Comparison of ENCODE assay signal across 1 cellular context in genomic region chr1:154386643-154387352, GRCh38.
TF ChIP-seq lines count a peak whose summit lies in the region.

No MANE protein-coding gene starts in this region.

TF ChIP-seq in K562, 482 proteins besides CTCF, POLR2A, EP300 and RAD21 (continued from another document and continues in another):
- no peak for TF ChIP-seq E2F8 (IDR thresholded peaks at IDR 0.05; ENCODE audit: low read depth, partially characterized antibody)
- TF ChIP-seq POLR2H (tag; IDR thresholded peaks at IDR 0.05; ENCODE audit: low read depth) = peak; percentile 66; the same call in 1 of the 2 replicates
- TF ChIP-seq NR0B1 (IDR thresholded peaks at IDR 0.05; ENCODE audit: partially characterized antibody) = no peak
- TF ChIP-seq BACH1 (tag; IDR thresholded peaks at IDR 0.05) = 0 out of 2 replicates have a peak, but pooled peaks have one; percentile 8
- TF ChIP-seq TRIM25 (IDR thresholded peaks at IDR 0.05; ENCODE audit: borderline replicate concordance) = no peak
- peak in 1 of 3 experiments; percentile 31 for TF ChIP-seq YY1 (IDR thresholded peaks at IDR 0.05; ENCODE audit: borderline replicate concordance in 1 of 3, control insufficient read depth in 1 of 3, extremely low read depth in 1 of 3, insufficient read depth in 3 of 3, insufficient read length in 1 of 3, insufficient replicate concordance in 2 of 3, low read depth in 1 of 3, low read length in 2 of 3)
- no peak for TF ChIP-seq ZNF197 (CRISPR knock-in tag; IDR thresholded peaks at IDR 0.05; ENCODE audit: low read depth)
- TF ChIP-seq, protein P1, sequence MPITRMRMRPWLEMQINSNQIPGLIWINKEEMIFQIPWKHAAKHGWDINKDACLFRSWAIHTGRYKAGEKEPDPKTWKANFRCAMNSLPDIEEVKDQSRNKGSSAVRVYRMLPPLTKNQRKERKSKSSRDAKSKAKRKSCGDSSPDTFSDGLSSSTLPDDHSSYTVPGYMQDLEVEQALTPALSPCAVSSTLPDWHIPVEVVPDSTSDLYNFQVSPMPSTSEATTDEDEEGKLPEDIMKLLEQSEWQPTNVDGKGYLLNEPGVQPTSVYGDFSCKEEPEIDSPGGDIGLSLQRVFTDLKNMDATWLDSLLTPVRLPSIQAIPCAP (CRISPR knock-in tag; IDR thresholded peaks at IDR 0.05; ENCODE audit: borderline replicate concordance) = no peak
- no peak for TF ChIP-seq ATF1 (CRISPR knock-in tag; IDR thresholded peaks at IDR 0.05)
- peak; percentile 41; the same call in 1 of the 2 replicates for TF ChIP-seq ATF1 (tag; IDR thresholded peaks at IDR 0.05)
- TF ChIP-seq SMARCA4 (IDR thresholded peaks at IDR 0.05) = 0 out of 2 replicates have a peak, but pooled peaks have one; percentile 19
- TF ChIP-seq ZMIZ1 (IDR thresholded peaks at IDR 0.05; ENCODE audit: low read depth in 2 of 2, low read length in 2 of 2) = no peak
- peak; percentile 13 to 40 for TF ChIP-seq E2F6 (IDR thresholded peaks at IDR 0.05; ENCODE audit: borderline replicate concordance in 1 of 2, extremely low read depth in 1 of 2, insufficient read depth in 1 of 2, insufficient read length in 1 of 2, low read depth in 1 of 2, low read length in 1 of 2, poor library complexity in 1 of 2, severe bottlenecking in 1 of 2)
- TF ChIP-seq ZFP36 (IDR thresholded peaks at IDR 0.05; ENCODE audit: low read depth, low read length, partially characterized antibody) = peak; percentile 88
- no peak for TF ChIP-seq PRPF4 (IDR thresholded peaks at IDR 0.05; ENCODE audit: insufficient read depth, low read depth, low read length, poor library complexity, severe bottlenecking)
- TF ChIP-seq, protein P2, sequence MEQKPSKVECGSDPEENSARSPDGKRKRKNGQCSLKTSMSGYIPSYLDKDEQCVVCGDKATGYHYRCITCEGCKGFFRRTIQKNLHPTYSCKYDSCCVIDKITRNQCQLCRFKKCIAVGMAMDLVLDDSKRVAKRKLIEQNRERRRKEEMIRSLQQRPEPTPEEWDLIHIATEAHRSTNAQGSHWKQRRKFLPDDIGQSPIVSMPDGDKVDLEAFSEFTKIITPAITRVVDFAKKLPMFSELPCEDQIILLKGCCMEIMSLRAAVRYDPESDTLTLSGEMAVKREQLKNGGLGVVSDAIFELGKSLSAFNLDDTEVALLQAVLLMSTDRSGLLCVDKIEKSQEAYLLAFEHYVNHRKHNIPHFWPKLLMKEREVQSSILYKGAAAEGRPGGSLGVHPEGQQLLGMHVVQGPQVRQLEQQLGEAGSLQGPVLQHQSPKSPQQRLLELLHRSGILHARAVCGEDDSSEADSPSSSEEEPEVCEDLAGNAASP (IDR thresholded peaks at IDR 0.05) = no peak
- no peak for TF ChIP-seq HMG20A (CRISPR knock-in tag; conservative IDR thresholded peaks at IDR 0.05)
- TF ChIP-seq POU5F1 (IDR thresholded peaks at IDR 0.05; ENCODE audit: borderline replicate concordance, low read depth, low read length, partially characterized antibody) = no peak
- TF ChIP-seq, protein P3, sequence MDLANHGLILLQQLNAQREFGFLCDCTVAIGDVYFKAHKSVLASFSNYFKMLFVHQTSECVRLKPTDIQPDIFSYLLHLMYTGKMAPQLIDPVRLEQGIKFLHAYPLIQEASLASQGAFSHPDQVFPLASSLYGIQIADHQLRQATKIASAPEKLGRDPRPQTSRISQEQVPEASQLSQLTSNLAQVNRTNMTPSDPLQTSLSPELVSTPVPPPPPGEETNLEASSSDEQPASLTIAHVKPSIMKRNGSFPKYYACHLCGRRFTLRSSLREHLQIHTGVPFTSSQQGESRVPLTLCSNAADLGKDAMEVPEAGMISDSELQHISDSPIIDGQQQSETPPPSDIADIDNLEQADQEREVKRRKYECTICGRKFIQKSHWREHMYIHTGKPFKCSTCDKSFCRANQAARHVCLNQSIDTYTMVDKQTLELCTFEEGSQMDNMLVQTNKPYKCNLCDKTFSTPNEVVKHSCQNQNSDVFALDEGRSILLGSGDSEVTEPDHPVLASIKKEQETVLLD (IDR thresholded peaks at IDR 0.05) = 0 out of 2 replicates have a peak, but pooled peaks have one; percentile 52
- TF ChIP-seq CXXC5 (CRISPR knock-in tag; IDR thresholded peaks at IDR 0.05) = peak; percentile 53; the same call in 1 of the 2 replicates
- no peak for TF ChIP-seq ZNF232 (CRISPR knock-in tag; IDR thresholded peaks at IDR 0.05)
- no peak for TF ChIP-seq MED1 (CRISPR knock-in tag; IDR thresholded peaks at IDR 0.05; ENCODE audit: borderline replicate concordance)
- no peak for TF ChIP-seq SMARCC2 (IDR thresholded peaks at IDR 0.05; ENCODE audit: low read depth)
- TF ChIP-seq MYNN (IDR thresholded peaks at IDR 0.05) = 0 out of 2 replicates have a peak, but pooled peaks have one; percentile 12
- TF ChIP-seq MYNN (CRISPR knock-in tag; IDR thresholded peaks at IDR 0.05) = no peak
- TF ChIP-seq ZNF175 (CRISPR knock-in tag; IDR thresholded peaks at IDR 0.05; ENCODE audit: low read depth) = peak; percentile 63; the same call in 1 of the 2 replicates
- no peak for TF ChIP-seq ZNF12 (CRISPR knock-in tag; IDR thresholded peaks at IDR 0.05)
- no peak for TF ChIP-seq RFX1 (IDR thresholded peaks at IDR 0.05)
- TF ChIP-seq CCNT2 (IDR thresholded peaks at IDR 0.05; ENCODE audit: borderline replicate concordance, extremely low read depth, insufficient read length, low read depth, low read length) = no peak
- TF ChIP-seq, protein P4, sequence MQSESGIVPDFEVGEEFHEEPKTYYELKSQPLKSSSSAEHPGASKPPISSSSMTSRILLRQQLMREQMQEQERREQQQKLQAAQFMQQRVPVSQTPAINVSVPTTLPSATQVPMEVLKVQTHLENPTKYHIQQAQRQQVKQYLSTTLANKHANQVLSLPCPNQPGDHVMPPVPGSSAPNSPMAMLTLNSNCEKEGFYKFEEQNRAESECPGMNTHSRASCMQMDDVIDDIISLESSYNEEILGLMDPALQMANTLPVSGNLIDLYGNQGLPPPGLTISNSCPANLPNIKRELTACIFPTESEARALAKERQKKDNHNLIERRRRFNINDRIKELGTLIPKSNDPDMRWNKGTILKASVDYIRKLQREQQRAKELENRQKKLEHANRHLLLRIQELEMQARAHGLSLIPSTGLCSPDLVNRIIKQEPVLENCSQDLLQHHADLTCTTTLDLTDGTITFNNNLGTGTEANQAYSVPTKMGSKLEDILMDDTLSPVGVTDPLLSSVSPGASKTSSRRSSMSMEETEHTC (IDR thresholded peaks at IDR 0.05) = no peak
- no peak for TF ChIP-seq NFIC (IDR thresholded peaks at IDR 0.05)
- peak; percentile 42 for TF ChIP-seq ASH1L (IDR thresholded peaks at IDR 0.05; ENCODE audit: borderline replicate concordance, low read depth, partially characterized antibody)
- no peak; the same call in 1 of the 2 replicates for TF ChIP-seq TCF7L2 (IDR thresholded peaks at IDR 0.05; ENCODE audit: low read depth, low read length)
- no peak for TF ChIP-seq ZNF830 (CRISPR knock-in tag; IDR thresholded peaks at IDR 0.05)
- no peak for TF ChIP-seq ADNP (tag; IDR thresholded peaks at IDR 0.05)
- TF ChIP-seq NFE2 (IDR thresholded peaks at IDR 0.05; ENCODE audit: low read depth) = no peak
- TF ChIP-seq HDAC6 (IDR thresholded peaks at IDR 0.05; ENCODE audit: low read depth, low read length) = no peak
- TF ChIP-seq, protein P5, sequence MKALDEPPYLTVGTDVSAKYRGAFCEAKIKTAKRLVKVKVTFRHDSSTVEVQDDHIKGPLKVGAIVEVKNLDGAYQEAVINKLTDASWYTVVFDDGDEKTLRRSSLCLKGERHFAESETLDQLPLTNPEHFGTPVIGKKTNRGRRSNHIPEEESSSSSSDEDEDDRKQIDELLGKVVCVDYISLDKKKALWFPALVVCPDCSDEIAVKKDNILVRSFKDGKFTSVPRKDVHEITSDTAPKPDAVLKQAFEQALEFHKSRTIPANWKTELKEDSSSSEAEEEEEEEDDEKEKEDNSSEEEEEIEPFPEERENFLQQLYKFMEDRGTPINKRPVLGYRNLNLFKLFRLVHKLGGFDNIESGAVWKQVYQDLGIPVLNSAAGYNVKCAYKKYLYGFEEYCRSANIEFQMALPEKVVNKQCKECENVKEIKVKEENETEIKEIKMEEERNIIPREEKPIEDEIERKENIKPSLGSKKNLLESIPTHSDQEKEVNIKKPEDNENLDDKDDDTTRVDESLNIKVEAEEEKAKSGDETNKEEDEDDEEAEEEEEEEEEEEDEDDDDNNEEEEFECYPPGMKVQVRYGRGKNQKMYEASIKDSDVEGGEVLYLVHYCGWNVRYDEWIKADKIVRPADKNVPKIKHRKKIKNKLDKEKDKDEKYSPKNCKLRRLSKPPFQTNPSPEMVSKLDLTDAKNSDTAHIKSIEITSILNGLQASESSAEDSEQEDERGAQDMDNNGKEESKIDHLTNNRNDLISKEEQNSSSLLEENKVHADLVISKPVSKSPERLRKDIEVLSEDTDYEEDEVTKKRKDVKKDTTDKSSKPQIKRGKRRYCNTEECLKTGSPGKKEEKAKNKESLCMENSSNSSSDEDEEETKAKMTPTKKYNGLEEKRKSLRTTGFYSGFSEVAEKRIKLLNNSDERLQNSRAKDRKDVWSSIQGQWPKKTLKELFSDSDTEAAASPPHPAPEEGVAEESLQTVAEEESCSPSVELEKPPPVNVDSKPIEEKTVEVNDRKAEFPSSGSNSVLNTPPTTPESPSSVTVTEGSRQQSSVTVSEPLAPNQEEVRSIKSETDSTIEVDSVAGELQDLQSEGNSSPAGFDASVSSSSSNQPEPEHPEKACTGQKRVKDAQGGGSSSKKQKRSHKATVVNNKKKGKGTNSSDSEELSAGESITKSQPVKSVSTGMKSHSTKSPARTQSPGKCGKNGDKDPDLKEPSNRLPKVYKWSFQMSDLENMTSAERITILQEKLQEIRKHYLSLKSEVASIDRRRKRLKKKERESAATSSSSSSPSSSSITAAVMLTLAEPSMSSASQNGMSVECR (CRISPR knock-in tag; IDR thresholded peaks at IDR 0.05) = no peak
